2 cellular contexts compared by ENCODE assay signal in the genomic region with DNA sequence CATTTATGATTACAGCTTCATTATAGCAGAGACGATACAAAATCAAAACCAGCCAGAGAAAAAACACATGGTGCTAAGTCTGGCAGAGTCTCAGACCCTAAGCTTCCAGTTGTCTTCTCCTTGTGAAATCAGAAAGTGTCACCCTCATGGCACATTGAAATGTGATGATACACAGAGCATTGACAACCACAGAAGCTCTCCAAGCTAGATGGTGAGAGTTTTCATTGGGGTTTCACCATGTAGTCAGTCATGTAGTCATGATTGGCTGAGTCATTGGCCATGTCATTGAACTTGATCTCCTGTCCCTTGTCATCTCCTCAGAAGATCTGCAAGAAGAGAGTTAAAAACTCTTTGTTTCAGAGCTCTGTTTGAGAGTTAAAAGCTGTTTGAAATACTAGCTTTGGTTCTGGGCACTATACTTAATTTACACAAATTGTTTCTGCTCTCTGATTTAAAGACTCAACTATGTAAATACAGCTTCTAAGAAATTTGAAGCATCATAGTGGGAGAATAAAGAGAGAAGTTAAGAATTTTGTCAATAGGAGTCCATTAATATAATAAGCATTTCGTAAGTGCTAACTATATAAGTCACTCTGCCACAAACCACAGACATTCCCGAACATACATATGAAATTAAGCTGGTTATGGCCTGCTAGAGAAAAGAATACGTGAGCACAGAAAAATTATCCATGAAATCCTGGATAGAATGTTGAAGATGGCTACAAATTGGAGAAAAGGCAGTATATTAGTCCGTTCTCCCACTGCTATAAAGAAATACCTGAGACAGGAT.
TF ChIP-seq lines count a peak whose summit lies in the region.

No MANE protein-coding gene starts in this region.

TF ChIP-seq in SK-N-SH, 30 proteins besides CTCF, POLR2A, EP300 and RAD21 (continued from another document):
- TF ChIP-seq SIN3A (IDR thresholded peaks at IDR 0.05; ENCODE audit: borderline replicate concordance, low read depth, low read length), result no peak
- no peak for TF ChIP-seq RXRA (IDR thresholded peaks at IDR 0.05; ENCODE audit: borderline replicate concordance, low read depth)
- no peak for TF ChIP-seq FOXM1 (IDR thresholded peaks at IDR 0.05; ENCODE audit: low read depth)
- no peak for TF ChIP-seq SMC3 (IDR thresholded peaks at IDR 0.05; ENCODE audit: low read depth, low read length)

TF ChIP-seq in SK-N-SH treated with all-trans-retinoic acid at 6 μM for 48 hours, 23 proteins besides CTCF, POLR2A, EP300 and RAD21 (continued from another document):
- TF ChIP-seq, protein P1, sequence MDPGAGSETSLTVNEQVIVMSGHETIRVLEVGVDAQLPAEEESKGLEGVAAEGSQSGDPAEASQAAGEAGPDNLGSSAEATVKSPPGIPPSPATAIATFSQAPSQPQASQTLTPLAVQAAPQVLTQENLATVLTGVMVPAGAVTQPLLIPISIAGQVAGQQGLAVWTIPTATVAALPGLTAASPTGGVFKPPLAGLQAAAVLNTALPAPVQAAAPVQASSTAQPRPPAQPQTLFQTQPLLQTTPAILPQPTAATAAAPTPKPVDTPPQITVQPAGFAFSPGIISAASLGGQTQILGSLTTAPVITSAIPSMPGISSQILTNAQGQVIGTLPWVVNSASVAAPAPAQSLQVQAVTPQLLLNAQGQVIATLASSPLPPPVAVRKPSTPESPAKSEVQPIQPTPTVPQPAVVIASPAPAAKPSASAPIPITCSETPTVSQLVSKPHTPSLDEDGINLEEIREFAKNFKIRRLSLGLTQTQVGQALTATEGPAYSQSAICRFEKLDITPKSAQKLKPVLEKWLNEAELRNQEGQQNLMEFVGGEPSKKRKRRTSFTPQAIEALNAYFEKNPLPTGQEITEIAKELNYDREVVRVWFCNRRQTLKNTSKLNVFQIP (CRISPR knock-in tag; IDR thresholded peaks at IDR 0.05; ENCODE audit: borderline replicate concordance, low read depth), result no peak
- TF ChIP-seq ESRRG (CRISPR knock-in tag; IDR thresholded peaks at IDR 0.05) (no peak), ZNF565 (CRISPR knock-in tag; conservative IDR thresholded peaks at IDR 0.05; ENCODE audit: low read depth) (no peak), ARNTL (CRISPR knock-in tag; IDR thresholded peaks at IDR 0.05; ENCODE audit: borderline replicate concordance, low read depth) (no peak)
